ENCODE assay signal across 8 cellular contexts in the genomic region with DNA sequence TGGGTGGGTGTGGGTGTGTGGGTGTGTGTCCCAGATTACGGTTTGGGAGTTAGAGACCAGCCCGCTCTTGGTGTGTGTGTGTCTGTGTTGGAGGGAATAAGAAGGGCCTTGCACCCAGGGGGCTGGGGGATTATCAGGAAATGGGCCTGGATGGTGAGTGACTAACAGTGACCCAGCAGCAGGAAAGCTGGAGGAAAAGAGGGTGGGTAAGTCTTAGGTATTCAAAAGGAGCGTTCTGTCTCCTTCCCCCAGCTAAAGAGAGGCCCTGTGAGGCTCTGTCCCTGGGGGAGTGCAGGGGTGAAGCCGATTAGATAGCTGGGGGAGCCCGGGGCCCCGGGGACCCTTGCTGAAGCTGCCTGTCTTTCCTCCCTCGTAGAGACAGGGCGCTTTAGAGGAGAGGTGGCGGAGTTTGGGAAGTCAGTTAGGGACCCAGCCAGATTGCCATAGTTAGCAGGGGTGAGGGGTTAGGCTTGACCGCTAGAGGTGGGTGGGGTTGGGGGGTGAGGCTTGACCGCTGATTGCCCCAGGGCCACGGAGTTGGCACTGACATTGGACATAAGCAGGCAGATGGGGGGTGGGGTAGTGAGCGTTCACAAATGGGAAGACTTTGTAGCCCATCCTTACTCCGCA. TPM values are rescaled to one million over a fixed set of nuclear protein-coding genes. Genes with fewer than 3 reads are reported as not detected.
DNase-seq lines count a peak whose midpoint lies in the region; ATAC-seq and TF ChIP-seq lines count a peak whose summit lies in the region.

No MANE protein-coding gene starts in this region.

- H3K27ac Mint-ChIP-seq in activated naive CD8-positive, alpha-beta T cell treated with anti-CD3 and anti-CD28 coated beads, Interleukin-2, amount 50 U/mL, for 24 hours = no peak overlapping the region

- TF ChIP-seq CTCF in left ventricle myocardium inferior (IDR thresholded peaks at IDR 0.05; ENCODE audit: borderline replicate concordance) = no peak

- intact Hi-C loops in left ventricle myocardium inferior (cut with micrococcal nuclease) = no loop called here

- H3K4me1 ChIP-seq in left ventricle myocardium inferior = peaks cover 86% of the 10 kb centered on the region

- peak; percentile 42 for DNase-seq in GM03348 (ENCODE audit: low spot score)
- no peak for DNase-seq in activated naive CD8-positive, alpha-beta T cell treated with anti-CD3 and anti-CD28 coated beads, Interleukin-2, amount 50 U/mL, for 24 hours
- DNase-seq in left ventricle myocardium inferior = no peak
- DNase-seq in skeletal muscle cell (ENCODE audit: low read depth) = no peak
- no peak for DNase-seq in activated CD8-positive, alpha-beta memory T cell treated with anti-CD3 and anti-CD28 coated beads, Interleukin-2, amount 50 U/mL, for 4 hours
- no peak for DNase-seq in A172 (ENCODE audit: low spot score)
- DNase-seq in iPS-NIHi11 (ENCODE audit: low spot score) = no peak
- DNase-seq in occipital lobe (lab: John Stamatoyannopoulos, UW) = no peak

- H3K27me3 Mint-ChIP-seq in activated naive CD8-positive, alpha-beta T cell treated with anti-CD3 and anti-CD28 coated beads, Interleukin-2, amount 50 U/mL, for 24 hours = peaks cover 23% of the 10 kb centered on the region

- no peaks in the 10 kb centered on the region for H3K9me3 ChIP-seq in left ventricle myocardium inferior (replicated peaks)

- no peaks in the 10 kb centered on the region for H3K9me3 Mint-ChIP-seq in activated naive CD8-positive, alpha-beta T cell treated with anti-CD3 and anti-CD28 coated beads, Interleukin-2, amount 50 U/mL, for 24 hours

- no peaks in the 10 kb centered on the region for H3K36me3 ChIP-seq in left ventricle myocardium inferior

- peak overlapping the region; percentile 17 for H3K4me3 Mint-ChIP-seq in activated naive CD8-positive, alpha-beta T cell treated with anti-CD3 and anti-CD28 coated beads, Interleukin-2, amount 50 U/mL, for 24 hours

- H3K36me3 Mint-ChIP-seq in activated naive CD8-positive, alpha-beta T cell treated with anti-CD3 and anti-CD28 coated beads, Interleukin-2, amount 50 U/mL, for 24 hours (ENCODE audit: low read depth) = no peaks in the 10 kb centered on the region

- peaks cover 7% of the 10 kb centered on the region for H3K27me3 ChIP-seq in left ventricle myocardium inferior (ENCODE audit: low read depth)

- no peak for ATAC-seq in activated naive CD8-positive, alpha-beta T cell treated with anti-CD3 and anti-CD28 coated beads, Interleukin-2, amount 50 U/mL, for 24 hours

- peak overlapping the region; percentile 88 for H3K27ac ChIP-seq in left ventricle myocardium inferior (replicated peaks)

- H3K4me3 ChIP-seq in left ventricle myocardium inferior (peak overlapping the region; percentile 78), skeletal muscle cell (ENCODE audit: low read depth, low read length) (peak overlapping the region; percentile 72)

- peaks cover 13% of the 10 kb centered on the region for H3K4me1 Mint-ChIP-seq in activated naive CD8-positive, alpha-beta T cell treated with anti-CD3 and anti-CD28 coated beads, Interleukin-2, amount 50 U/mL, for 24 hours

RNA-seq across cellular contexts. Expression of a gene that starts 1.5 kb away (rescaled TPM):
- total RNA-seq in left ventricle myocardium inferior (23.7 TPM), occipital lobe (1.4 TPM)
- 45.9 and 57.6 TPM in 2 replicates for total RNA-seq in A172 (2014; rRNA removed; shearing (Covaris generic))

RNA-seq across cellular contexts. Expression of a gene that starts 27.6 kb away (rescaled TPM):
- total RNA-seq in left ventricle myocardium inferior = not detected
- total RNA-seq in A172 (2014; rRNA removed; shearing (Covaris generic)) = 0.07 and 0.48 TPM in 2 replicates
- total RNA-seq in occipital lobe = not detected

Comparison
In these comparisons a context has a peak if more than half of its experiments do, and no peak if none do; other contexts are left out.
1. RNA of a gene that starts 1.5 kb away (total RNA-seq): 45.9 to 57.6 TPM in A172 and 23.7 TPM in left ventricle myocardium inferior (single experiment); 1.4 TPM in occipital lobe (single experiment); every median in the first group is over 10 times any median in the second.